8 cellular contexts compared by ENCODE assay signal in genomic region chr9:129383415-129384088, GRCh38.
DNase-seq lines count a peak whose midpoint lies in the region; ATAC-seq and TF ChIP-seq lines count a peak whose summit lies in the region.

No MANE protein-coding gene starts in this region.

- H3K9me3 Mint-ChIP-seq in T-cell, result no peaks in the 10 kb centered on the region

- TF ChIP-seq POLR2A in adrenal gland (IDR thresholded peaks at IDR 0.05) (peak; percentile 36 to 54), prostate gland (IDR thresholded peaks at IDR 0.05) (peak; percentile 52), upper lobe of left lung (IDR thresholded peaks at IDR 0.05) (peak in 2 of 4 donors; percentile 43 to 78)

- peak in 3 of 6 experiments; percentile 15 to 21 (median 17) for TF ChIP-seq CTCF in adrenal gland (IDR thresholded peaks at IDR 0.05)
- peak; percentile 33 for TF ChIP-seq CTCF in left ventricle myocardium inferior (IDR thresholded peaks at IDR 0.05; ENCODE audit: borderline replicate concordance)
- peak in 3 of 4 experiments; percentile 26 to 51 (median 37) for TF ChIP-seq CTCF in prostate gland (IDR thresholded peaks at IDR 0.05)
- peak in 3 of 6 experiments; percentile 39 to 56 (median 43) for TF ChIP-seq CTCF in upper lobe of left lung (IDR thresholded peaks at IDR 0.05)

- no peaks in the 10 kb centered on the region for H3K36me3 Mint-ChIP-seq in T-cell

- DNase-seq in SIG-M5 treated with dmso at 0.1 percent for 504 hours (lab: John Stamatoyannopoulos, UW; ENCODE audit: unreplicated experiment) (peak; percentile 87), SIG-M5 (lab: John Stamatoyannopoulos, UW) (no peak), T-cell (peak; percentile 53 to 79 (median 70)), adrenal gland (peak; percentile 81 to 92 (median 81)), left ventricle myocardium inferior (peak; percentile 88), prostate gland (ENCODE audit: low spot score) (peak; percentile 88), upper lobe of left lung (peak; percentile 74 to 95)

- H3K9ac ChIP-seq in HUES6 (ENCODE audit: low read length), result peak overlapping the region; percentile 49

- 0 to 7% (median 3%) methylated on average over 24 to 72 of the region's 72 CpGs for WGBS in adrenal gland, 4 donors
- WGBS in prostate gland, result under 1% methylated on average over 72 of the region's 72 CpGs
- WGBS in upper lobe of left lung, 2 donors, result 5 to 18% methylated on average over 10 to 28 of the region's 72 CpGs

- peaks cover 21% of the 10 kb centered on the region for H3K4me1 ChIP-seq in HUES6 (ENCODE audit: control insufficient read depth, insufficient read depth, low read length)
- peaks cover 12 to 19% of the 10 kb centered on the region in 2 donors for H3K4me1 ChIP-seq in adrenal gland (replicated peaks in 1 of 2)
- peaks cover 21% of the 10 kb centered on the region for H3K4me1 ChIP-seq in left ventricle myocardium inferior
- peaks cover 7% of the 10 kb centered on the region for H3K4me1 ChIP-seq in prostate gland (replicated peaks)
- H3K4me1 ChIP-seq in upper lobe of left lung, result peaks cover 17 to 21% (median 19%) of the 10 kb centered on the region in 4 donors

- peak overlapping the region; percentile 83 to 85 for H3K27ac Mint-ChIP-seq in T-cell

- H3K4me3 ChIP-seq in HUES6 (ENCODE audit: low read depth, low read length) (peak overlapping the region; percentile 64), adrenal gland (peak overlapping the region in 2 of 4 donors; percentile 30 to 46), left ventricle myocardium inferior (peak overlapping the region; percentile 75), prostate gland (peak overlapping the region; percentile 41 to 45), upper lobe of left lung (peak overlapping the region; percentile 18 to 67 (median 54))

- ATAC-seq in T-cell (replicated peaks in 1 of 4), result peak; percentile 86 to 94 (median 90)
- peak; percentile 81 to 92 for ATAC-seq in upper lobe of left lung (ENCODE audit: low FRiP score in 2 of 2)

- H3K36me3 ChIP-seq in HUES6 (ENCODE audit: control insufficient read depth, insufficient read depth, low read length) (no peaks in the 10 kb centered on the region), adrenal gland (replicated peaks in 1 of 2) (no peaks in the 10 kb centered on the region), left ventricle myocardium inferior (no peaks in the 10 kb centered on the region), prostate gland (no peaks in the 10 kb centered on the region), upper lobe of left lung (no peaks in the 10 kb centered on the region)

- H3K27ac ChIP-seq in HUES6 (ENCODE audit: low read depth, low read length), result no peak overlapping the region
- H3K27ac ChIP-seq in adrenal gland, result peak overlapping the region; percentile 76 to 98 (median 88)
- peak overlapping the region; percentile 94 for H3K27ac ChIP-seq in left ventricle myocardium inferior (replicated peaks)
- peak overlapping the region; percentile 97 to 99 for H3K27ac ChIP-seq in prostate gland
- H3K27ac ChIP-seq in upper lobe of left lung, result peak overlapping the region; percentile 94 to 96 (median 96)

- H3K27me3 ChIP-seq in HUES6 (ENCODE audit: control insufficient read depth, insufficient read depth, low read length) (peaks cover 5% of the 10 kb centered on the region; the same call in 1 of the 2 replicates), adrenal gland (no peaks in the 10 kb centered on the region), left ventricle myocardium inferior (ENCODE audit: low read depth) (no peaks in the 10 kb centered on the region), prostate gland (replicated peaks; ENCODE audit: insufficient read depth) (no peaks in the 10 kb centered on the region), upper lobe of left lung (no peaks in the 10 kb centered on the region)

- H3K9me3 ChIP-seq in HUES6 (ENCODE audit: control insufficient read depth, insufficient read depth, low read depth, low read length) (no peaks in the 10 kb centered on the region), adrenal gland (replicated peaks in 1 of 3) (no peaks in the 10 kb centered on the region), left ventricle myocardium inferior (replicated peaks) (no peaks in the 10 kb centered on the region), prostate gland (no peaks in the 10 kb centered on the region), upper lobe of left lung (no peaks in the 10 kb centered on the region)

- no peak for TF ChIP-seq EP300 in upper lobe of left lung (IDR thresholded peaks at IDR 0.05)

- peak overlapping the region; percentile 75 to 78 (median 77) for H3K4me3 Mint-ChIP-seq in T-cell

- intact Hi-C loops in adrenal gland (cut with DNase I), result loop anchor here in 1 of 2 donors (10.0 kb wide), 1 partner anchor 231 kb away; no protein-coding TSS in a partner anchor
- intact Hi-C loops in left ventricle myocardium inferior (cut with micrococcal nuclease), result no loop called here
- intact Hi-C loops in prostate gland (cut with DNase I), result loop anchor here (10.0 kb wide), 1 partner anchor 221 kb away; no protein-coding TSS in a partner anchor

- no peaks in the 10 kb centered on the region for H3K27me3 Mint-ChIP-seq in T-cell

- POLR2A ChIA-PET in T-cell (lab: Charles Lee), result interaction anchor here (0.6 kb wide), 3 partner anchors 76 to 113 kb away, joined by 3 read pairs; no protein-coding TSS in a partner anchor

- peaks cover 15 to 19% (median 18%) of the 10 kb centered on the region in 3 donors for H3K4me1 Mint-ChIP-seq in T-cell

- CTCF ChIA-PET in T-cell (lab: Charles Lee), result interaction anchor here (0.5 to 1.7 kb wide), 4 partner anchors 41 to 77 kb away, joined by 3 to 4 read pairs (median 4); no protein-coding TSS in a partner anchor
